ENCODE assay signal across 9 cellular contexts in genomic region chr17:75048396-75048933, GRCh38. TPM values are rescaled to one million over a fixed set of nuclear protein-coding genes. Genes with fewer than 3 reads are reported as not detected.
DNase-seq lines count a peak whose midpoint lies in the region; ATAC-seq lines count a peak whose summit lies in the region.
"Had no signal": no experiment of that assay in that cellular context is flagged by ENCODE, and none has a peak within 500 bp of the region (broad histone marks: within the 10 kb centered on the region; RNA-seq: fewer than 3 reads in every experiment).

No MANE protein-coding gene starts in this region.

- ATAC-seq in activated CD4-positive, alpha-beta T cell treated with anti-CD3 and anti-CD28 coated beads for 36 hours, result no peak
- ATAC-seq in HG03045 (IDR thresholded peaks at IDR 0.05; ENCODE audit: unreplicated experiment), result no peak

- POLR2A ChIA-PET in activated CD4-positive, alpha-beta T cell treated with anti-CD3 and anti-CD28 coated beads for 36 hours (lab: Charles Lee), result interaction anchor here (0.6 to 1.0 kb wide), 3 partner anchors 14 to 286 kb away, joined by 3 to 4 read pairs (median 3); no protein-coding TSS in a partner anchor

- H3K27me3 ChIP-seq in iPS-18a (ENCODE audit: control insufficient read depth, insufficient read depth, low read length) (no peaks in the 10 kb centered on the region), subcutaneous abdominal adipose tissue (ENCODE audit: control insufficient read depth in 5 of 5, insufficient read depth in 4 of 5, low read length in 5 of 5) (no peaks in the 10 kb centered on the region)

- no peaks in the 10 kb centered on the region for H3K9me3 Mint-ChIP-seq in activated CD4-positive, alpha-beta T cell treated with anti-CD3 and anti-CD28 coated beads for 36 hours (ENCODE audit: low read depth)
- no peaks in the 10 kb centered on the region for H3K9me3 Mint-ChIP-seq in activated naive CD8-positive, alpha-beta T cell treated with anti-CD3 and anti-CD28 coated beads for 36 hours

- peak overlapping the region; percentile 68 for H3K9ac ChIP-seq in iPS-18a (ENCODE audit: low read length)
- H3K9ac ChIP-seq in subcutaneous abdominal adipose tissue (ENCODE audit: low read length in 5 of 5), result peak overlapping the region in 3 of 5 donors; percentile 86 to 91 (median 88)

- H3K9me3 ChIP-seq in iPS-18a (ENCODE audit: control insufficient read depth, low read depth, low read length), result no peaks in the 10 kb centered on the region
- H3K9me3 ChIP-seq in subcutaneous abdominal adipose tissue (ENCODE audit: control insufficient read depth in 5 of 5, low read length in 5 of 5), result no peaks in the 10 kb centered on the region

- peak overlapping the region; percentile 35 for H3K27ac Mint-ChIP-seq in activated CD4-positive, alpha-beta T cell treated with anti-CD3 and anti-CD28 coated beads for 36 hours
- no peak overlapping the region for H3K27ac Mint-ChIP-seq in activated naive CD8-positive, alpha-beta T cell treated with anti-CD3 and anti-CD28 coated beads for 36 hours

- H3K4me3 ChIP-seq in iPS-18a (ENCODE audit: low read length) (peak overlapping the region; percentile 97), subcutaneous abdominal adipose tissue (ENCODE audit: low read depth in 1 of 5, low read length in 5 of 5) (peak overlapping the region in 4 of 5 donors; percentile 73 to 89 (median 82))

- no peak for DNase-seq in activated CD4-positive, alpha-beta T cell treated with anti-CD3 and anti-CD28 coated beads for 36 hours
- DNase-seq in activated CD4-positive, alpha-beta T cell treated with anti-CD3 and anti-CD28 coated beads, Interleukin-2, amount 50 U/mL, for 4 hours, result no peak
- no peak for DNase-seq in activated naive CD8-positive, alpha-beta T cell treated with anti-CD3 and anti-CD28 coated beads for 36 hours
- DNase-seq in SK-N-DZ (ENCODE audit: low spot score) (no peak), cerebellar nuclear complex (lab: John Stamatoyannopoulos, UW) (no peak)

- H3K4me1 ChIP-seq in iPS-18a (ENCODE audit: control insufficient read depth, low read depth, low read length) (peaks cover 20% of the 10 kb centered on the region), subcutaneous abdominal adipose tissue (ENCODE audit: control insufficient read depth in 5 of 5, insufficient read depth in 5 of 5, low read length in 5 of 5) (peaks cover 0 to 29% (median 27%) of the 10 kb centered on the region in 5 donors)

- CTCF ChIA-PET in activated CD4-positive, alpha-beta T cell treated with anti-CD3 and anti-CD28 coated beads for 36 hours (lab: Charles Lee), result interaction anchor here (0.6 to 3.7 kb wide), 13 partner anchors 10 to 312 kb away, joined by 3 to 20 read pairs (median 4); partner anchors contain the start of gene NUP85

- H3K27ac ChIP-seq in iPS-18a (ENCODE audit: low read length) (no peak overlapping the region), subcutaneous abdominal adipose tissue (ENCODE audit: low read depth, low read length) (peak overlapping the region; percentile 67)

- H3K36me3 Mint-ChIP-seq in activated CD4-positive, alpha-beta T cell treated with anti-CD3 and anti-CD28 coated beads for 36 hours (ENCODE audit: low read depth), result peaks cover 21% of the 10 kb centered on the region
- H3K36me3 Mint-ChIP-seq in activated naive CD8-positive, alpha-beta T cell treated with anti-CD3 and anti-CD28 coated beads for 36 hours, result peaks cover 14% of the 10 kb centered on the region

- intact Hi-C loops in activated CD4-positive, alpha-beta T cell treated with anti-CD3 and anti-CD28 coated beads for 36 hours (cut with DNase I, micrococcal nuclease), result loop anchor here in 1 of 2 experiments (5.0 kb wide), 2 partner anchors 64 to 159 kb away; partner anchors contain the start of gene NUP85

- peaks cover 37% of the 10 kb centered on the region for H3K4me1 Mint-ChIP-seq in activated CD4-positive, alpha-beta T cell treated with anti-CD3 and anti-CD28 coated beads for 36 hours
- H3K4me1 Mint-ChIP-seq in activated naive CD8-positive, alpha-beta T cell treated with anti-CD3 and anti-CD28 coated beads for 36 hours, result peaks cover 30% of the 10 kb centered on the region

- peaks cover 39% of the 10 kb centered on the region for H3K36me3 ChIP-seq in iPS-18a (ENCODE audit: control insufficient read depth, low read depth, low read length)
- H3K36me3 ChIP-seq in subcutaneous abdominal adipose tissue (ENCODE audit: control insufficient read depth in 5 of 5, insufficient read depth in 5 of 5, low read length in 5 of 5), result peaks cover 6 to 22% (median 15%) of the 10 kb centered on the region in 5 donors

- peak overlapping the region; percentile 99 for H3K4me3 Mint-ChIP-seq in activated CD4-positive, alpha-beta T cell treated with anti-CD3 and anti-CD28 coated beads for 36 hours
- H3K4me3 Mint-ChIP-seq in activated naive CD8-positive, alpha-beta T cell treated with anti-CD3 and anti-CD28 coated beads for 36 hours, result peak overlapping the region; percentile 98

- H3K27me3 Mint-ChIP-seq in activated CD4-positive, alpha-beta T cell treated with anti-CD3 and anti-CD28 coated beads for 36 hours, result no peaks in the 10 kb centered on the region
- no peaks in the 10 kb centered on the region for H3K27me3 Mint-ChIP-seq in activated naive CD8-positive, alpha-beta T cell treated with anti-CD3 and anti-CD28 coated beads for 36 hours

RNA-seq across cellular contexts. Expression of gene KCTD2, which starts 1.4 kb away (rescaled TPM):
- total RNA-seq in activated CD4-positive, alpha-beta T cell treated with anti-CD3 and anti-CD28 coated beads for 36 hours, result 10 to 100 TPM; 15.3 to 16.7 TPM
- 10 to 100 TPM; 14.1 to 14.7 TPM for total RNA-seq in activated naive CD8-positive, alpha-beta T cell treated with anti-CD3 and anti-CD28 coated beads for 36 hours
- 27.4 and 27.6 TPM in 2 replicates for polyA plus RNA-seq in SK-N-DZ (2014; cell fraction: cytosol; rRNA removed)
- polyA plus RNA-seq in SK-N-DZ (2014; cell fraction: nucleus; rRNA removed), result 21.8 and 22.6 TPM in 2 replicates

RNA-seq across cellular contexts. Expression of gene ATP5PD, which starts 1.7 kb away (rescaled TPM):
- total RNA-seq in activated CD4-positive, alpha-beta T cell treated with anti-CD3 and anti-CD28 coated beads for 36 hours, result 100 to 1,000 TPM; 194 to 237 TPM
- 100 to 1,000 TPM; 185 to 189 TPM for total RNA-seq in activated naive CD8-positive, alpha-beta T cell treated with anti-CD3 and anti-CD28 coated beads for 36 hours
- 372 and 412 TPM in 2 replicates for polyA plus RNA-seq in SK-N-DZ (2014; cell fraction: cytosol; rRNA removed)
- polyA plus RNA-seq in SK-N-DZ (2014; cell fraction: nucleus; rRNA removed), result 318 and 350 TPM in 2 replicates

RNA-seq across cellular contexts. Expression of gene MRPL58, which starts 36.0 kb away (rescaled TPM):
- total RNA-seq in activated CD4-positive, alpha-beta T cell treated with anti-CD3 and anti-CD28 coated beads for 36 hours, result 10 to 100 TPM; 64.6 to 66.5 TPM
- total RNA-seq in activated naive CD8-positive, alpha-beta T cell treated with anti-CD3 and anti-CD28 coated beads for 36 hours, result 10 to 100 TPM; 64.4 to 69.0 TPM
- polyA plus RNA-seq in SK-N-DZ (2014; cell fraction: cytosol; rRNA removed), result 82.0 and 130 TPM in 2 replicates
- polyA plus RNA-seq in SK-N-DZ (2014; cell fraction: nucleus; rRNA removed), result 59.1 and 78.2 TPM in 2 replicates

RNA-seq across cellular contexts. Expression of gene SLC16A5, which starts 39.3 kb away (rescaled TPM):
- total RNA-seq in activated CD4-positive, alpha-beta T cell treated with anti-CD3 and anti-CD28 coated beads for 36 hours, result 1 to 10 TPM; 6.0 to 6.5 TPM
- total RNA-seq in activated naive CD8-positive, alpha-beta T cell treated with anti-CD3 and anti-CD28 coated beads for 36 hours, result 1 to 10 TPM; 2.1 TPM
- polyA plus RNA-seq in SK-N-DZ (2014; cell fraction: cytosol; rRNA removed), result not detected in 2 replicates
- polyA plus RNA-seq in SK-N-DZ (2014; cell fraction: nucleus; rRNA removed), result 0.72 and 3.3 TPM in 2 replicates
- total RNA-seq: Daoy had no signal
